16 cellular contexts compared by ENCODE assay signal in the genomic region with DNA sequence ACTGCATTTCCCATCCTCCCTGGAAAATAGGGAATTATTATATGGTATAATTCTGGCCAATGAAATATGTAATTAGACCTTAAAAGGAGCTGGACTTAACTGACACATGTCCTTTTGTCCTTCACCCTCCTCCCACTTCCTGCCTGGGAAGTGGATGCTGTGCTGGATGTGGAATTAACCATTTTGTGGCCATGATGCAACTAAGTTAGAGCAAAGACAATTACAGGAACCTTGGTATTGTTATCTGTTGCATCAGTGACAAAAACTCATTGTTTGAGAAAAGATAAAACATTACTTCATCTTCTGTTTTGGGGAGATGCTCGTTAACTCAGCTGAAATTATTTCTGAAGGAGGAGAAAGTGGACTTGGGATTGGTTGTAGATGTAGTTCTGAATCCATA.
"Had no signal": no experiment of that assay in that cellular context is flagged by ENCODE, and none has a peak within 500 bp of the region (broad histone marks: within the 10 kb centered on the region; RNA-seq: fewer than 3 reads in every experiment).

No MANE protein-coding gene starts in this region.

- H3K27ac Mint-ChIP-seq: activated naive CD8-positive, alpha-beta T cell; dendritic cell treated with granulocyte-macrophage colony-stimulating factor and Interleukin-4, amounts not matched to agents 40 ng/mL and 50 ng/mL, for 4 days; nephron; T-helper 17 cell had no signal

- H3K9me3 Mint-ChIP-seq: dendritic cell treated with granulocyte-macrophage colony-stimulating factor and Interleukin-4, amounts not matched to agents 40 ng/mL and 50 ng/mL, for 4 days; nephron had no signal

- DNase-seq: activated effector memory CD4-positive, alpha-beta T cell treated with Interleukin-2 at 50 U/mL for 16 hours; activated T-cell treated with anti-CD3 and anti-CD28 coated beads, Interleukin-2, amount 50 U/mL, for 1 hour; amygdala; brain microvascular endothelial cell; hypothalamus; stimulated activated CD4-positive, alpha-beta T cell treated with anti-CD3 and anti-CD28 coated beads, Interleukin-4, amount 100 ng/mL, for 1 hour; stimulated activated CD8-positive, alpha-beta memory T cell treated with anti-CD3 and anti-CD28 coated beads, Interleukin-4, amount 100 ng/mL, for 48 hours; stimulated activated naive CD8-positive, alpha-beta T cell treated with anti-CD3 and anti-CD28 coated beads, Interleukin-15, Interleukin-2, amounts not matched to agents 100 U/mL and 50 U/mL, for 24 hours; T-helper 17 cell; upper lobe of left lung had no signal

- H3K36me3 ChIP-seq: brain microvascular endothelial cell, suprapubic skin, upper lobe of left lung had no signal

- H3K27me3 Mint-ChIP-seq: activated naive CD8-positive, alpha-beta T cell; dendritic cell treated with granulocyte-macrophage colony-stimulating factor and Interleukin-4, amounts not matched to agents 40 ng/mL and 50 ng/mL, for 4 days; T-helper 17 cell had no signal

- H3K9me3 ChIP-seq: suprapubic skin, upper lobe of left lung had no signal

- ATAC-seq: left lobe of liver; stimulated activated naive CD8-positive, alpha-beta T cell treated with anti-CD3 and anti-CD28 coated beads, Interleukin-15, Interleukin-2, amounts not matched to agents 100 U/mL and 50 U/mL, for 24 hours; T-helper 17 cell had no signal

- FAIRE-seq: islet of Langerhans had no signal

- H3K4me3 ChIP-seq: suprapubic skin, upper lobe of left lung had no signal

- H3K27ac ChIP-seq: brain microvascular endothelial cell, suprapubic skin, upper lobe of left lung had no signal

- H3K27me3 ChIP-seq: brain microvascular endothelial cell, suprapubic skin, upper lobe of left lung had no signal

- H3K4me3 Mint-ChIP-seq: activated naive CD8-positive, alpha-beta T cell; dendritic cell treated with granulocyte-macrophage colony-stimulating factor and Interleukin-4, amounts not matched to agents 40 ng/mL and 50 ng/mL, for 4 days; nephron; T-helper 17 cell had no signal

- H3K4me1 ChIP-seq: suprapubic skin, upper lobe of left lung had no signal
